In the genomic region with DNA sequence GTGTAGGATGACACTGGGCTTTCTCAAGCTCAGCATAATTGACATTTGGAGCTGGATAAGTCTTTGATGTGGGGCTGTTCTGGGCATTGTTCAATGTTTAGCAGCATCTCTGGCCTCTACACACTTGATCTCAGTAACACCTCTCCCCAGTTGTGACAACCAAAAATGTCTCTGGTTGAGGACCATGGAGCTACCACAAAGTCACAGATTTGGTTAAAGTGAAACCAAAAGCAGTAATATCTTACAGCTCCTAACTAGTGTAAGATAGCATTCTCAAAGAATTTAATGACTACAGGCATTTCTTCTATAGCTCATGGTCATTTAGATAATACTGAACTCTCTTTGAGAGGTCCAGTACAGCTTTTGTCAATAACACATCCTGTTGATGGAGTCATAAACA, we compare ENCODE assay signal across 22 cellular contexts.
A peak's percentile ranks its signal among the peaks of the same experiment; 100 is the strongest.
DNase-seq lines count a peak whose midpoint lies in the region; ATAC-seq and TF ChIP-seq lines count a peak whose summit lies in the region.
"Had no signal": no experiment of that assay in that cellular context is flagged by ENCODE, and none has a peak within 500 bp of the region (broad histone marks: within the 10 kb centered on the region; RNA-seq: fewer than 3 reads in every experiment).

No MANE protein-coding gene starts in this region.

- H3K36me3 Mint-ChIP-seq in nephron (ENCODE audit: low read depth) = no peaks in the 10 kb centered on the region
- H3K36me3 Mint-ChIP-seq: CD8-positive, alpha-beta memory T cell; natural killer cell; stimulated activated naive B cell treated with anti-CD40 and anti-IgM and Interleukin-4, amounts not matched to agents 10 μg/mL and 1 μg/mL and 100 μg/mL, for 72 hours had no signal

- ATAC-seq in GM18520 (IDR thresholded peaks at IDR 0.05; ENCODE audit: unreplicated experiment) = peak; percentile 25
- peak; percentile 34 for ATAC-seq in GM21390 (IDR thresholded peaks at IDR 0.05; ENCODE audit: unreplicated experiment)
- ATAC-seq in HG03139 (IDR thresholded peaks at IDR 0.05; ENCODE audit: unreplicated experiment) = peak; percentile 27
- no peak for ATAC-seq in HG03439 (IDR thresholded peaks at IDR 0.05; ENCODE audit: unreplicated experiment)
- ATAC-seq: GM23338; natural killer cell; PC-3; stimulated activated naive B cell treated with anti-CD40 and anti-IgM and Interleukin-4, amounts not matched to agents 10 μg/mL and 1 μg/mL and 100 μg/mL, for 72 hours had no signal

- H3K4me3 Mint-ChIP-seq in nephron = peak overlapping the region; percentile 11 to 79 (median 60)
- H3K4me3 Mint-ChIP-seq: GM23338; natural killer cell; stimulated activated naive B cell treated with anti-CD40 and anti-IgM and Interleukin-4, amounts not matched to agents 10 μg/mL and 1 μg/mL and 100 μg/mL, for 72 hours had no signal

- DNase-seq in activated T-cell treated with anti-CD3 and anti-CD28 coated beads, Interleukin-2, amount 50 U/mL, for 48 hours = no peak
- DNase-seq in NCI-H524 (lab: John Stamatoyannopoulos, UW) = no peak
- DNase-seq: activated CD4-positive, alpha-beta T cell treated with anti-CD3 and anti-CD28 coated beads, Interleukin-2, amount 50 U/mL, for 4 hours; activated naive CD4-positive, alpha-beta T cell; amniotic stem cell; CD8-positive, alpha-beta memory T cell; dorsolateral prefrontal cortex; Kasumi-1; mesendoderm; natural killer cell; NCI-H1417 treated with DMSO at 0.1 percent for 48 hours; NCI-H774; PC-3; posterior cingulate gyrus; SIG-M5; stimulated activated naive B cell treated with anti-CD40 and anti-IgM and Interleukin-4, amounts not matched to agents 10 μg/mL and 1 μg/mL and 100 μg/mL, for 72 hours had no signal

- peaks cover 52% of the 10 kb centered on the region for H3K27me3 Mint-ChIP-seq in nephron (ENCODE audit: low read depth)

- H3K9me3 Mint-ChIP-seq in nephron = no peaks in the 10 kb centered on the region
- H3K9me3 Mint-ChIP-seq: GM23338 had no signal

- TF ChIP-seq CTCF in nephron (IDR thresholded peaks at IDR 0.05; ENCODE audit: unreplicated experiment in 3 of 3) = no peak

- peak overlapping the region in 1 of 3 experiments; percentile 97 for H3K27ac Mint-ChIP-seq in nephron
- H3K27ac Mint-ChIP-seq: CD8-positive, alpha-beta memory T cell; GM23338; natural killer cell; stimulated activated naive B cell treated with anti-CD40 and anti-IgM and Interleukin-4, amounts not matched to agents 10 μg/mL and 1 μg/mL and 100 μg/mL, for 72 hours had no signal

- H3K4me1 Mint-ChIP-seq in nephron = peaks cover 22% of the 10 kb centered on the region
- H3K4me1 Mint-ChIP-seq: natural killer cell had no signal
